In genomic region chr9:27540537-27540936, GRCh38 we compare ENCODE assay signal across 19 cellular contexts. TPM values are rescaled to one million over a fixed set of nuclear protein-coding genes. Genes with fewer than 3 reads are reported as not detected.
DNase-seq lines count a peak whose midpoint lies in the region; ATAC-seq, FAIRE-seq and TF ChIP-seq lines count a peak whose summit lies in the region.
"Had no signal": no experiment of that assay in that cellular context is flagged by ENCODE, and none has a peak within 500 bp of the region (broad histone marks: within the 10 kb centered on the region; RNA-seq: fewer than 3 reads in every experiment).

No MANE protein-coding gene starts in this region.

- DNase-seq in MCF 10A (ENCODE audit: unreplicated experiment) (peak; percentile 45), mammary epithelial cell (no peak), esophagus muscularis mucosa (ENCODE audit: extremely low spot score) (no peak), tibial nerve (ENCODE audit: low spot score in 2 of 2) (no peak), NCI-H2029 treated with DMSO at 0.1 percent for 48 hours (lab: John Stamatoyannopoulos, UW) (no peak), RCC 7860 (ENCODE audit: low spot score) (no peak)
- DNase-seq: 8988T; activated CD4-positive, alpha-beta T cell treated with anti-CD3 and anti-CD28 coated beads for 4 hours; activated CD8-positive, alpha-beta memory T cell treated with anti-CD3 and anti-CD28 coated beads, Interleukin-2, amount 50 U/mL, for 48 hours; DMS153; KG1; NCI-H1092 treated with DMSO at 0.1 percent for 48 hours; NCI-H2107; upper lobe of right lung had no signal

- H2AFZ ChIP-seq in mammary epithelial cell (ENCODE audit: low read depth, low read length) = no peak overlapping the region

- H3K9me3 ChIP-seq in mammary epithelial cell (replicated peaks; ENCODE audit: insufficient read depth, low read length) = no peaks in the 10 kb centered on the region
- H3K9me3 ChIP-seq in esophagus muscularis mucosa = no peaks in the 10 kb centered on the region
- H3K9me3 ChIP-seq in muscle layer of duodenum (ENCODE audit: control insufficient read depth in 1 of 2, low read length in 2 of 2) = no peaks in the 10 kb centered on the region
- H3K9me3 ChIP-seq in tibial nerve = no peaks in the 10 kb centered on the region
- H3K9me3 ChIP-seq: upper lobe of right lung had no signal

- no peak for ATAC-seq in HG02678 (IDR thresholded peaks at IDR 0.05; ENCODE audit: unreplicated experiment)
- ATAC-seq: HCT116 had no signal

- H3K4me3 Mint-ChIP-seq in MCF 10A (ENCODE audit: unreplicated experiment) = peak overlapping the region; percentile 43

- H3K36me3 Mint-ChIP-seq in MCF 10A (ENCODE audit: insufficient read depth, unreplicated experiment) = peaks cover 6% of the 10 kb centered on the region

- BruUV-seq in MCF 10A (replicated peaks; lab: Mats Ljungman, UMichigan) = no TSS peak
- BruUV-seq in mammary epithelial cell (replicated peaks; lab: Mats Ljungman, UMichigan) = no TSS peak

- H3K27me3 ChIP-seq in mammary epithelial cell (ENCODE audit: insufficient read depth, low read length) (no peaks in the 10 kb centered on the region), esophagus muscularis mucosa (no peaks in the 10 kb centered on the region), muscle layer of duodenum (ENCODE audit: low read depth, low read length) (no peaks in the 10 kb centered on the region), tibial nerve (no peaks in the 10 kb centered on the region)
- H3K27me3 ChIP-seq: upper lobe of right lung had no signal

- intact Hi-C loops in MCF 10A (cut with micrococcal nuclease) = no loop called here
- intact Hi-C loops in mammary epithelial cell (cut with micrococcal nuclease) = no loop called here
- intact Hi-C loops in esophagus muscularis mucosa (cut with DNase I) = no loop called here

- peaks cover 29% of the 10 kb centered on the region for H3K4me1 Mint-ChIP-seq in MCF 10A (ENCODE audit: insufficient read depth, unreplicated experiment)

- CTCF ChIA-PET in MCF 10A (lab: Yijun Ruan, JAX) = interaction anchor here (0.7 to 7.9 kb wide), 5 partner anchors 8 to 255 kb away, joined by 3 to 45 read pairs (median 5); partner anchors contain the start of gene MOB3B
- CTCF ChIA-PET in mammary epithelial cell (lab: Charles Lee; ENCODE audit: low non-redundant PET) = no interaction called here

- TF ChIP-seq CTCF in MCF 10A (IDR thresholded peaks at IDR 0.05; ENCODE audit: unreplicated experiment) (no peak), mammary epithelial cell (conservative IDR thresholded peaks at IDR 0.05 in 1 of 2, IDR thresholded peaks at IDR 0.05 in 1 of 2; ENCODE audit: extremely low read depth in 1 of 2, insufficient read depth in 1 of 2, low read depth in 1 of 2, low read length in 2 of 2) (no peak), esophagus muscularis mucosa (IDR thresholded peaks at IDR 0.05) (no peak), tibial nerve (IDR thresholded peaks at IDR 0.05) (no peak)

- WGBS in mammary epithelial cell (ENCODE audit: low coverage, missing lambda C conversion rate) = 64% methylated on average over 1 of the region's 1 CpG
- 45% methylated on average over 1 of the region's 1 CpG for WGBS in esophagus muscularis mucosa
- 38 to 39% methylated on average over 1 of the region's 1 CpG for WGBS in tibial nerve, 2 donors

- H3K4me1 ChIP-seq in mammary epithelial cell (ENCODE audit: insufficient read depth, low read length) = peaks cover 10% of the 10 kb centered on the region
- H3K4me1 ChIP-seq in esophagus muscularis mucosa = peaks cover 20 to 65% (median 58%) of the 10 kb centered on the region in 4 donors
- H3K4me1 ChIP-seq in muscle layer of duodenum (ENCODE audit: control insufficient read depth in 1 of 2, insufficient read depth in 2 of 2, low read length in 2 of 2) = peaks cover 8 to 23% of the 10 kb centered on the region in 2 donors
- H3K4me1 ChIP-seq in tibial nerve = peaks cover 0 to 45% (median 8%) of the 10 kb centered on the region in 4 donors

- H3K4me2 ChIP-seq in mammary epithelial cell (ENCODE audit: insufficient read depth, low read depth, low read length) = no peak overlapping the region

- TF ChIP-seq EP300 in esophagus muscularis mucosa (IDR thresholded peaks at IDR 0.05) (no peak), tibial nerve (IDR thresholded peaks at IDR 0.05) (no peak)

- H3K4me3 ChIP-seq in mammary epithelial cell (replicated peaks in 1 of 3; ENCODE audit: insufficient read depth in 1 of 3, low read depth in 2 of 3, low read length in 3 of 3) = no peak overlapping the region
- H3K4me3 ChIP-seq in esophagus muscularis mucosa = no peak overlapping the region
- H3K4me3 ChIP-seq in muscle layer of duodenum (ENCODE audit: low read depth in 1 of 2, low read length in 2 of 2) = no peak overlapping the region
- H3K4me3 ChIP-seq in tibial nerve = no peak overlapping the region
- H3K4me3 ChIP-seq: upper lobe of right lung had no signal

- H3K36me3 ChIP-seq in mammary epithelial cell (ENCODE audit: insufficient read depth, low read length) = no peaks in the 10 kb centered on the region
- H3K36me3 ChIP-seq in esophagus muscularis mucosa = peaks cover 0 to 21% (median 2%) of the 10 kb centered on the region in 4 donors
- H3K36me3 ChIP-seq in muscle layer of duodenum (ENCODE audit: control insufficient read depth in 1 of 2, insufficient read depth in 2 of 2, low read length in 2 of 2) = peaks cover 0 to 3% of the 10 kb centered on the region in 2 donors
- peaks cover 0 to 12% (median 0%) of the 10 kb centered on the region in 3 donors for H3K36me3 ChIP-seq in tibial nerve

- dilution Hi-C loops in mammary epithelial cell (cut with HindIII; ENCODE audit: low sequenced_read_pairs) = no loop called here

- TF ChIP-seq POLR2A in esophagus muscularis mucosa (IDR thresholded peaks at IDR 0.05; ENCODE audit: low read depth) (no peak), tibial nerve (IDR thresholded peaks at IDR 0.05) (no peak)

- no peak overlapping the region for H3K9ac ChIP-seq in mammary epithelial cell (ENCODE audit: insufficient read depth, low read length)

- H3K79me2 ChIP-seq in mammary epithelial cell (ENCODE audit: insufficient read depth, low read length) = no peaks in the 10 kb centered on the region

- no peaks in the 10 kb centered on the region for H3K9me3 Mint-ChIP-seq in MCF 10A (ENCODE audit: unreplicated experiment)

- no peak for FAIRE-seq in RCC 7860 (lab: Jason Lieb, UNC)
- FAIRE-seq: kidney had no signal

- no peaks in the 10 kb centered on the region for H4K20me1 ChIP-seq in mammary epithelial cell (ENCODE audit: insufficient read depth, low read length)

- H3K27me3 Mint-ChIP-seq in MCF 10A (ENCODE audit: insufficient read depth, unreplicated experiment) = no peaks in the 10 kb centered on the region

- POLR2A ChIA-PET in MCF 10A (lab: Yijun Ruan, JAX) = interaction anchor here (0.7 to 3.6 kb wide), 12 partner anchors 9 to 231 kb away, joined by 3 to 34 read pairs (median 6); partner anchors contain the start of gene MOB3B

- peak overlapping the region; percentile 98 for H3K27ac Mint-ChIP-seq in MCF 10A (ENCODE audit: low read depth, unreplicated experiment)

- no peak overlapping the region for H3K27ac ChIP-seq in mammary epithelial cell (ENCODE audit: insufficient read depth, low read depth, low read length)
- peak overlapping the region; percentile 84 to 90 (median 87) for H3K27ac ChIP-seq in esophagus muscularis mucosa (replicated peaks in 1 of 4)
- H3K27ac ChIP-seq in muscle layer of duodenum (ENCODE audit: low read length) = peak overlapping the region; percentile 50
- peak overlapping the region in 3 of 4 donors; percentile 31 to 90 (median 85) for H3K27ac ChIP-seq in tibial nerve
- H3K27ac ChIP-seq: C4-2B, upper lobe of right lung had no signal

- in situ Hi-C loops in mammary epithelial cell (cut with MboI; ENCODE audit: low sequenced_read_pairs in 2 of 2) = loop anchor here in 1 of 2 donors (10.0 kb wide), 1 partner anchor 54 kb away; no protein-coding TSS in a partner anchor

RNA-seq across cellular contexts. Expression of gene MOB3B, which starts 10.9 kb away (rescaled TPM):
- total RNA-seq in MCF 10A (2022) (2.2 and 3.7 TPM in 2 replicates), mammary epithelial cell (10 to 100 TPM; 18.8 to 19.3 TPM), esophagus muscularis mucosa (10 to 100 TPM in 1 of 4 donors, 1 to 10 TPM in 3; 7.6 to 11.6 (median 9.5) TPM), tibial nerve (10 to 100 TPM; 16.2 to 23.7 (median 19.7) TPM)
- polyA plus RNA-seq in mammary epithelial cell = 14.9 TPM
- polyA minus RNA-seq in mammary epithelial cell = 27.4 TPM

RNA-seq across cellular contexts. Expression of gene IFNK, which starts 16.4 kb away (rescaled TPM):
- total RNA-seq in MCF 10A (2022) = not detected in 2 replicates
- not detected for total RNA-seq in mammary epithelial cell
- polyA plus RNA-seq in mammary epithelial cell = not detected
- polyA minus RNA-seq in mammary epithelial cell = not detected
- not detected for total RNA-seq in esophagus muscularis mucosa
- not detected for total RNA-seq in tibial nerve
- total RNA-seq: kidney, upper lobe of right lung had no signal

RNA-seq across cellular contexts. Expression of gene C9orf72, which starts 32.7 kb away (rescaled TPM):
- total RNA-seq in MCF 10A (2022) = 10.0 and 13.4 TPM in 2 replicates
- total RNA-seq in mammary epithelial cell = 10 to 100 TPM in 1 of 2 donors, 1 to 10 TPM in 1; 9.2 to 11.8 TPM
- polyA plus RNA-seq in mammary epithelial cell = 2.4 TPM
- 1.7 TPM for polyA minus RNA-seq in mammary epithelial cell
- 10 to 100 TPM; 11.5 to 20.5 (median 14.6) TPM for total RNA-seq in esophagus muscularis mucosa
- 10 to 100 TPM; 19.0 to 23.8 (median 20.7) TPM for total RNA-seq in tibial nerve
